ENCODE assay signal across 22 cellular contexts in the genomic region with DNA sequence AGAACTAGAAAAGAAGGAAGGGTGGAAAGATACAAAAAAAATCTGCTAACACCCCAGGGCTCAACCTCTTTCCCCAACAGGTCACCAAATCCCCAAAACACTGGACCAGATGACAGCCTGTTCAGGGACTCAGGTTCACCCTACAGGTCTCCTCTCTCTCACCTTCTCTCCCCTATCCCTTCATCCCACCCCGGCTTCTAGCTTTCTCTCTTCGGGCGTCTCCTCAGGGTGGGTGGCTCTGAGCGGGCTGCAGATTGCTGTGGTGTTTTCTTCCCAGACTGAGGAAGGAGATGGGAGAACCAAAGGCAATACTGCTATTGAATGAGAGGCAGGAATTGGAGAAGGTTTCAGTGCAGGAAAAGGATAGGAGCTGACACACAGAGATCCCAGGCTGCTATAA. TPM values are rescaled to one million over a fixed set of nuclear protein-coding genes. Genes with fewer than 3 reads are reported as not detected.
"Had no signal": no experiment of that assay in that cellular context is flagged by ENCODE, and none has a peak within 500 bp of the region (broad histone marks: within the 10 kb centered on the region; RNA-seq: fewer than 3 reads in every experiment).

No MANE protein-coding gene starts in this region.

- H3K27ac Mint-ChIP-seq: dendritic cell treated with granulocyte-macrophage colony-stimulating factor and Interleukin-4, amounts not matched to agents 40 ng/mL and 50 ng/mL, for 4 days; natural killer cell; stimulated activated effector memory CD8-positive, alpha-beta T cell treated with anti-CD3 and anti-CD28 coated beads, Interleukin-12 subunit alpha, Interleukin-12 subunit beta, amount 100 ng/mL, for 72 hours had no signal

- H3K4me3 Mint-ChIP-seq: dendritic cell treated with granulocyte-macrophage colony-stimulating factor and Interleukin-4, amounts not matched to agents 40 ng/mL and 50 ng/mL, for 4 days; natural killer cell; stimulated activated effector memory CD8-positive, alpha-beta T cell treated with anti-CD3 and anti-CD28 coated beads, Interleukin-12 subunit alpha, Interleukin-12 subunit beta, amount 100 ng/mL, for 72 hours had no signal

- H3K36me3 Mint-ChIP-seq: natural killer cell; stimulated activated effector memory CD8-positive, alpha-beta T cell treated with anti-CD3 and anti-CD28 coated beads, Interleukin-12 subunit alpha, Interleukin-12 subunit beta, amount 100 ng/mL, for 72 hours had no signal

- H3K9me3 ChIP-seq: esophagus squamous epithelium, lower lobe of right lung, neutrophil, prostate gland, sigmoid colon, stomach, thyroid gland had no signal

- H3K9me3 Mint-ChIP-seq: dendritic cell treated with granulocyte-macrophage colony-stimulating factor and Interleukin-4, amounts not matched to agents 40 ng/mL and 50 ng/mL, for 4 days; natural killer cell; stimulated activated effector memory CD8-positive, alpha-beta T cell treated with anti-CD3 and anti-CD28 coated beads, Interleukin-12 subunit alpha, Interleukin-12 subunit beta, amount 100 ng/mL, for 72 hours had no signal

- DNase-seq: effector CD8-positive, alpha-beta T cell; esophagus squamous epithelium; foreskin melanocyte; glutamatergic neuron; heart right ventricle; hippocampal formation; kidney glomerular epithelial cell; left colon; left ventricle myocardium superior; lower lobe of right lung; natural killer cell; sigmoid colon; stimulated activated CD4-positive, alpha-beta T cell treated with anti-CD3 and anti-CD28 coated beads, Interleukin-2, amount 100 ng/mL, for 24 hours; stimulated activated CD4-positive, alpha-beta T cell treated with anti-CD3 and anti-CD28 coated beads, Interleukin-4, amount 100 ng/mL, for 24 hours; stimulated activated naive CD4-positive, alpha-beta T cell treated with Interleukin-2 at 50 U/mL for 16 hours; stomach; thyroid gland had no signal

- H3K36me3 ChIP-seq: esophagus squamous epithelium, lower lobe of right lung, neutrophil, prostate gland, sigmoid colon, stomach, thyroid gland had no signal

- H2AFZ ChIP-seq: parathyroid adenoma had no signal

- H3K27ac ChIP-seq: esophagus squamous epithelium, heart right ventricle, lower lobe of right lung, neutrophil, parathyroid adenoma, prostate gland, sigmoid colon, stomach, thyroid gland had no signal

- H3K4me3 ChIP-seq: esophagus squamous epithelium, heart right ventricle, lower lobe of right lung, prostate gland, sigmoid colon, stomach, thyroid gland had no signal

- H3K4me1 ChIP-seq: esophagus squamous epithelium, heart right ventricle, lower lobe of right lung, parathyroid adenoma, prostate gland, sigmoid colon, stomach, thyroid gland had no signal

- H3K9ac ChIP-seq: parathyroid adenoma had no signal

- H3K79me2 ChIP-seq: parathyroid adenoma had no signal

- H3K27me3 ChIP-seq: thyroid gland had no signal

- H3K4me1 Mint-ChIP-seq: natural killer cell; stimulated activated effector memory CD8-positive, alpha-beta T cell treated with anti-CD3 and anti-CD28 coated beads, Interleukin-12 subunit alpha, Interleukin-12 subunit beta, amount 100 ng/mL, for 72 hours had no signal

RNA-seq across cellular contexts. Expression of a gene that starts 39.3 kb away (rescaled TPM):
- total RNA-seq: natural killer cell had no signal
